Comparison of ENCODE assay signal across 23 cellular contexts in genomic region chr12:114123108-114123507, GRCh38.
A peak's percentile ranks its signal among the peaks of the same experiment; 100 is the strongest.
DNase-seq lines count a peak whose midpoint lies in the region; ATAC-seq and TF ChIP-seq lines count a peak whose summit lies in the region.
"Had no signal": no experiment of that assay in that cellular context is flagged by ENCODE, and none has a peak within 500 bp of the region (broad histone marks: within the 10 kb centered on the region; RNA-seq: fewer than 3 reads in every experiment).

No MANE protein-coding gene starts in this region.

- H3K27me3 ChIP-seq in GM23338 (ENCODE audit: insufficient read depth) (no peaks in the 10 kb centered on the region), endodermal cell (ENCODE audit: control insufficient read depth, insufficient read depth, low read length, poor library complexity, severe bottlenecking) (peaks cover 24% of the 10 kb centered on the region)
- H3K27me3 ChIP-seq: BE2C had no signal

- ATAC-seq in GM23338, result peak; percentile 75
- ATAC-seq: HCT116, K562, Panc1, SK-N-SH treated with all-trans-retinoic acid at 6 μM for 48 hours had no signal

- H3K9me3 ChIP-seq in endodermal cell (ENCODE audit: control insufficient read depth, low read length), result no peaks in the 10 kb centered on the region
- H3K9me3 ChIP-seq: BE2C had no signal

- H3K4me1 Mint-ChIP-seq in GM23338 (peaks cover 11% of the 10 kb centered on the region), endodermal cell (peaks cover 4% of the 10 kb centered on the region), chondrocyte (ENCODE audit: low read depth) (no peaks in the 10 kb centered on the region)

- H3K36me3 ChIP-seq in GM23338 (ENCODE audit: insufficient read depth), result no peaks in the 10 kb centered on the region
- H3K36me3 ChIP-seq in endodermal cell (ENCODE audit: control insufficient read depth, insufficient read depth, low read length), result no peaks in the 10 kb centered on the region
- H3K36me3 ChIP-seq: BE2C had no signal

- WGBS in endodermal cell (ENCODE audit: insufficient coverage in 1 of 2, insufficient read length in 1 of 2), 2 experiments, result 59 to 63% methylated on average over 2 of the region's 2 CpGs

- no peak overlapping the region for H3K9ac ChIP-seq in endodermal cell (ENCODE audit: extremely low read depth, low read length, poor library complexity, severe bottlenecking)

- no peaks in the 10 kb centered on the region for H3K36me3 Mint-ChIP-seq in GM23338 (ENCODE audit: low read depth)
- no peaks in the 10 kb centered on the region for H3K36me3 Mint-ChIP-seq in endodermal cell (ENCODE audit: low read depth)
- H3K36me3 Mint-ChIP-seq in chondrocyte (ENCODE audit: low read depth), result no peaks in the 10 kb centered on the region

- H2AFZ ChIP-seq in GM23338, result no peak overlapping the region

- no peak overlapping the region for H3K27ac ChIP-seq in GM23338 (ENCODE audit: low read depth)
- no peak overlapping the region for H3K27ac ChIP-seq in endodermal cell (ENCODE audit: low read depth, low read length)

- H3K9me2 ChIP-seq in GM23338 (ENCODE audit: insufficient read depth), result peaks cover 9% of the 10 kb centered on the region

- no peaks in the 10 kb centered on the region for H4K20me1 ChIP-seq in GM23338 (replicated peaks; ENCODE audit: insufficient read depth)

- H3K79me2 ChIP-seq in GM23338 (replicated peaks; ENCODE audit: insufficient read depth), result no peaks in the 10 kb centered on the region

- H3F3A ChIP-seq in GM23338 (replicated peaks; ENCODE audit: low read depth), result no peaks in the 10 kb centered on the region

- 0 out of 2 replicates have a peak overlapping the region, but pooled peaks have one; percentile 18 for H3K4me2 ChIP-seq in GM23338

- H3K4me1 ChIP-seq in GM23338 (ENCODE audit: insufficient read depth) (no peaks in the 10 kb centered on the region), endodermal cell (ENCODE audit: control insufficient read depth, insufficient read depth, low read length) (no peaks in the 10 kb centered on the region)
- H3K4me1 ChIP-seq: BE2C had no signal

- H3K4me3 Mint-ChIP-seq in GM23338, result no peak overlapping the region
- no peak overlapping the region for H3K4me3 Mint-ChIP-seq in endodermal cell
- no peak overlapping the region for H3K4me3 Mint-ChIP-seq in chondrocyte (ENCODE audit: unreplicated experiment)

- H3K4me3 ChIP-seq in GM23338, result no peak overlapping the region
- no peak overlapping the region for H3K4me3 ChIP-seq in endodermal cell (ENCODE audit: low read length)
- H3K4me3 ChIP-seq: K562 had no signal

- DNase-seq in GM23338 (ENCODE audit: low spot score) (peak; percentile 45), M059J (ENCODE audit: low read depth) (peak; percentile 0), endodermal cell (peak; percentile 61), iPS-NIHi11 (ENCODE audit: low spot score) (peak; percentile 34), DMS114 treated with DMSO at 0.1 percent for 48 hours (lab: John Stamatoyannopoulos, UW; ENCODE audit: unreplicated experiment) (no peak), Kasumi-1 (lab: John Stamatoyannopoulos, UW) (no peak), chondrocyte (ENCODE audit: low spot score) (no peak), SK-N-DZ (ENCODE audit: low spot score) (no peak)
- DNase-seq: BE2C; EL; NCI-H1092 treated with DMSO at 0.1 percent for 48 hours; NCI-H1436 treated with DMSO at 0.1 percent for 48 hours; NCI-H2029; NCI-H2171; NCI-H345; NCI-H524; NCI-H774; NK-92 treated with Interleukin-12 subunit alpha and Interleukin-12 subunit beta, amount 100 ng/mL, for 24 hours; SIG-M5 had no signal

- no peaks in the 10 kb centered on the region for H3K9me3 Mint-ChIP-seq in GM23338
- no peaks in the 10 kb centered on the region for H3K9me3 Mint-ChIP-seq in endodermal cell
- H3K9me3 Mint-ChIP-seq in chondrocyte (ENCODE audit: low read depth), result peaks cover 12% of the 10 kb centered on the region

- H3K27me3 Mint-ChIP-seq in GM23338 (ENCODE audit: insufficient read depth, low read depth, poor library complexity) (peaks cover 5% of the 10 kb centered on the region), endodermal cell (ENCODE audit: insufficient read depth) (peaks cover 20% of the 10 kb centered on the region), chondrocyte (ENCODE audit: low read depth) (no peaks in the 10 kb centered on the region)

- H3K27ac Mint-ChIP-seq in GM23338 (no peak overlapping the region), endodermal cell (peak overlapping the region; percentile 32), chondrocyte (ENCODE audit: unreplicated experiment) (no peak overlapping the region)

- TF ChIP-seq CTCF in GM23338 (conservative IDR thresholded peaks at IDR 0.05; ENCODE audit: low read depth in 2 of 2) (no peak), endodermal cell (conservative IDR thresholded peaks at IDR 0.05) (no peak), chondrocyte (IDR thresholded peaks at IDR 0.05) (no peak)

TF ChIP-seq in GM23338, 12 proteins besides CTCF, POLR2A, EP300 and RAD21 (continues in another document):
- TF ChIP-seq EZH2 (IDR thresholded peaks at IDR 0.05; ENCODE audit: low read depth, unreplicated experiment) (no peak), EZH2phosphoT487 (IDR thresholded peaks at IDR 0.05; ENCODE audit: unreplicated experiment) (no peak), ZNF114 (CRISPR knock-in tag; IDR thresholded peaks at IDR 0.05) (no peak), ZNF462 (CRISPR knock-in tag; IDR thresholded peaks at IDR 0.05) (no peak), POLR2AphosphoS5 (IDR thresholded peaks at IDR 0.05; ENCODE audit: low read depth) (no peak), STAT1 (IDR thresholded peaks at IDR 0.05; ENCODE audit: unreplicated experiment) (no peak), CREB1 (CRISPR knock-in tag; IDR thresholded peaks at IDR 0.05; ENCODE audit: low read depth) (no peak), ETS1 (IDR thresholded peaks at IDR 0.05) (no peak), JUNB (IDR thresholded peaks at IDR 0.05; ENCODE audit: unreplicated experiment) (no peak)

Comparison
In these comparisons a context has a peak if more than half of its experiments do, and no peak if none do; other contexts are left out.
1. DNase-seq: peak in GM23338 (single experiment), M059J (single experiment), endodermal cell (single experiment) and iPS-NIHi11 (single experiment); none in DMS114 treated with DMSO at 0.1 percent for 48 hours (single experiment), Kasumi-1 (0 of 2), chondrocyte (single experiment) and SK-N-DZ (single experiment).